ENCODE assay signal across 8 cellular contexts in the genomic region with DNA sequence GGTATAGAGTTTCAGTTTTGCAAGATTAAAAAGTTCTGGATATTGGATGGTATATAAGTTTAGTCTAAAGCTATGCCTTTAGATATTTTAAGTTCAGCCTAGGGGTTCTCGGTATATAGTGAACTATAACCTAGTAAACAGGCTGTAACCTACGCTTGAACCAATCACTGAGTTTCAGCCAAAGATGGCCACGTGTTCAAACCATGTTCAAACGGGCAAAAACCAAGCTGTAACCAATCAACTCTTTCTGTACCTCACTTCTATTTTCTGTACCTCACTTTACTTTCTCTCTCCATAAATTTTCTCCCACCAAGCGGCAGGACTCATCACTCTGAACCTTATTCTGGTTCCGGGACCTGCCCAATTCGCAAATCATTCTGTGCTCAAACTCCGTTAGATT. TPM values are rescaled to one million over a fixed set of nuclear protein-coding genes. Genes with fewer than 3 reads are reported as not detected.
DNase-seq lines count a peak whose midpoint lies in the region; ATAC-seq and TF ChIP-seq lines count a peak whose summit lies in the region.

No MANE protein-coding gene starts in this region.

- H3K36me3 Mint-ChIP-seq in CD14-positive monocyte, result peaks cover 27 to 32% of the 10 kb centered on the region in 2 donors
- H3K36me3 Mint-ChIP-seq in natural killer cell treated with Interleukin-12 subunit alpha and Interleukin-12 subunit beta and Interleukin-15 and Interleukin-18, amount 100 ng/mL, for 72 hours, result peaks cover 34% of the 10 kb centered on the region

- DNase-seq in CD14-positive monocyte (ENCODE audit: low spot score) (no peak), LHCN-M2 (ENCODE audit: low read depth) (peak; percentile 13), cardiac fibroblast (ENCODE audit: low read depth in 2 of 2) (no peak), caudate nucleus (lab: John Stamatoyannopoulos, UW) (no peak)
- no peak for DNase-seq in natural killer cell treated with Interleukin-12 subunit alpha and Interleukin-12 subunit beta and Interleukin-15 and Interleukin-18, amount 100 ng/mL, for 72 hours (ENCODE audit: low spot score)

- peak overlapping the region; percentile 66 to 88 for H3K4me3 ChIP-seq in cardiac fibroblast (replicated peaks in 1 of 2; ENCODE audit: low read depth in 2 of 2, low read length in 2 of 2)

- peaks cover 6 to 21% (median 11%) of the 10 kb centered on the region in 7 donors for H3K9me3 Mint-ChIP-seq in CD14-positive monocyte
- peaks cover 4% of the 10 kb centered on the region for H3K9me3 Mint-ChIP-seq in natural killer cell treated with Interleukin-12 subunit alpha and Interleukin-12 subunit beta and Interleukin-15 and Interleukin-18, amount 100 ng/mL, for 72 hours

- peak overlapping the region; percentile 99 to 100 (median 99) for H3K27ac Mint-ChIP-seq in CD14-positive monocyte
- peak overlapping the region; percentile 98 to 100 for H3K27ac Mint-ChIP-seq in natural killer cell treated with Interleukin-12 subunit alpha and Interleukin-12 subunit beta and Interleukin-15 and Interleukin-18, amount 100 ng/mL, for 72 hours

- intact Hi-C loops in CD14-positive monocyte (cut with micrococcal nuclease), result loop anchor here (5.0 to 10.0 kb wide), 2 partner anchors 34 to 46 kb away; no protein-coding TSS in a partner anchor

- H3K27ac ChIP-seq in caudate nucleus (ENCODE audit: low read depth, low read length), result no peak overlapping the region

- no peak for ATAC-seq in natural killer cell treated with Interleukin-12 subunit alpha and Interleukin-12 subunit beta and Interleukin-15 and Interleukin-18, amount 100 ng/mL, for 72 hours
- ATAC-seq in GM18858 (IDR thresholded peaks at IDR 0.05; ENCODE audit: unreplicated experiment) (no peak), HG02588 (IDR thresholded peaks at IDR 0.05; ENCODE audit: unreplicated experiment) (no peak), GM21723 (IDR thresholded peaks at IDR 0.05; ENCODE audit: unreplicated experiment) (no peak)

- TF ChIP-seq CTCF in CD14-positive monocyte (IDR thresholded peaks at IDR 0.05), result no peak
- TF ChIP-seq CTCF in cardiac fibroblast (IDR thresholded peaks at IDR 0.05; ENCODE audit: low read depth, low read length), result no peak

- peaks cover 0 to 2% (median 0%) of the 10 kb centered on the region in 3 donors for H3K27me3 Mint-ChIP-seq in CD14-positive monocyte (ENCODE audit: low read depth in 3 of 3)
- H3K27me3 Mint-ChIP-seq in natural killer cell treated with Interleukin-12 subunit alpha and Interleukin-12 subunit beta and Interleukin-15 and Interleukin-18, amount 100 ng/mL, for 72 hours, result no peaks in the 10 kb centered on the region

- H3K4me3 Mint-ChIP-seq in CD14-positive monocyte, result peak overlapping the region; percentile 90 to 97
- peak overlapping the region; percentile 98 for H3K4me3 Mint-ChIP-seq in natural killer cell treated with Interleukin-12 subunit alpha and Interleukin-12 subunit beta and Interleukin-15 and Interleukin-18, amount 100 ng/mL, for 72 hours

- H3K4me1 Mint-ChIP-seq in CD14-positive monocyte, result peaks cover 60% of the 10 kb centered on the region
- H3K4me1 Mint-ChIP-seq in natural killer cell treated with Interleukin-12 subunit alpha and Interleukin-12 subunit beta and Interleukin-15 and Interleukin-18, amount 100 ng/mL, for 72 hours (ENCODE audit: low read depth in 2 of 2), result peaks cover 54 to 60% of the 10 kb centered on the region in 2 donors

RNA-seq across cellular contexts. Expression of a gene that starts 1.4 kb away (rescaled TPM):
- 100 to 1,000 TPM; 694 to 823 TPM for polyA plus RNA-seq in CD14-positive monocyte
- 109 and 132 TPM in 2 replicates for total RNA-seq in LHCN-M2 (2014; rRNA removed)
- polyA plus RNA-seq in LHCN-M2 (2012), result 75.5 TPM
- 10 to 100 TPM; 43.7 to 89.2 TPM for total RNA-seq in natural killer cell treated with Interleukin-12 subunit alpha and Interleukin-12 subunit beta and Interleukin-15 and Interleukin-18, amount 100 ng/mL, for 72 hours

RNA-seq across cellular contexts. Expression of a gene that starts 20.6 kb away (rescaled TPM):
- 10 to 100 TPM; 56.9 to 59.7 TPM for polyA plus RNA-seq in CD14-positive monocyte
- total RNA-seq in LHCN-M2 (2014; rRNA removed), result 0.63 and 1.3 TPM in 2 replicates
- polyA plus RNA-seq in LHCN-M2 (2012), result 0.09 TPM
- 10 to 100 TPM; 18.8 to 21.7 TPM for total RNA-seq in natural killer cell treated with Interleukin-12 subunit alpha and Interleukin-12 subunit beta and Interleukin-15 and Interleukin-18, amount 100 ng/mL, for 72 hours

RNA-seq across cellular contexts. Expression of a gene that starts 37.9 kb away (rescaled TPM):
- polyA plus RNA-seq in CD14-positive monocyte, result 10 to 100 TPM; 33.4 to 44.0 TPM
- 21.7 and 23.4 TPM in 2 replicates for total RNA-seq in LHCN-M2 (2014; rRNA removed)
- polyA plus RNA-seq in LHCN-M2 (2012), result 26.8 TPM
- total RNA-seq in natural killer cell treated with Interleukin-12 subunit alpha and Interleukin-12 subunit beta and Interleukin-15 and Interleukin-18, amount 100 ng/mL, for 72 hours, result 10 to 100 TPM; 24.1 to 34.9 TPM
